In genomic region chr12:6935551-6936377, GRCh38 we compare ENCODE assay signal across 2 cellular contexts.
TF ChIP-seq lines count a peak whose summit lies in the region.

No MANE protein-coding gene starts in this region.

TF ChIP-seq in SK-N-SH, 30 proteins besides CTCF, POLR2A, EP300 and RAD21 (continued from another document):
- TF ChIP-seq FOXM1 (IDR thresholded peaks at IDR 0.05; ENCODE audit: low read depth), result no peak
- TF ChIP-seq RFX5 (IDR thresholded peaks at IDR 0.05; ENCODE audit: low read length), result no peak
- no peak for TF ChIP-seq CHD2 (IDR thresholded peaks at IDR 0.05; ENCODE audit: low read length, partially characterized antibody)
- TF ChIP-seq JUND (IDR thresholded peaks at IDR 0.05), result no peak
- no peak for TF ChIP-seq ZBTB33 (IDR thresholded peaks at IDR 0.05; ENCODE audit: borderline replicate concordance, low read depth)
- no peak for TF ChIP-seq NFIC (IDR thresholded peaks at IDR 0.05; ENCODE audit: borderline replicate concordance)
- TF ChIP-seq TCF12 (IDR thresholded peaks at IDR 0.05), result no peak
- no peak for TF ChIP-seq USF2 (IDR thresholded peaks at IDR 0.05; ENCODE audit: borderline replicate concordance, low read depth, low read length)
- TF ChIP-seq MXI1 (IDR thresholded peaks at IDR 0.05; ENCODE audit: low read depth, low read length), result no peak
- TF ChIP-seq GATA2 (CRISPR knock-in tag; IDR thresholded peaks at IDR 0.05), result no peak

TF ChIP-seq in SK-N-SH treated with all-trans-retinoic acid at 6 μM for 48 hours, 23 proteins besides CTCF, POLR2A, EP300 and RAD21 (continued from another document):
- TF ChIP-seq ZFP3 (CRISPR knock-in tag; IDR thresholded peaks at IDR 0.05), result no peak
- no peak for TF ChIP-seq RARB (CRISPR knock-in tag; IDR thresholded peaks at IDR 0.05)
- TF ChIP-seq CSRNP3 (CRISPR knock-in tag; IDR thresholded peaks at IDR 0.05), result no peak
- no peak for TF ChIP-seq TSHZ2 (CRISPR knock-in tag; IDR thresholded peaks at IDR 0.05)
- no peak for TF ChIP-seq CREB5 (CRISPR knock-in tag; IDR thresholded peaks at IDR 0.05; ENCODE audit: low read depth)
